In genomic region chr10:73758704-73759511, GRCh38 we compare ENCODE assay signal across 1 cellular context.
TF ChIP-seq lines count a peak whose summit lies in the region.

No MANE protein-coding gene starts in this region.

TF ChIP-seq in GM23338, 12 proteins besides CTCF, POLR2A, EP300 and RAD21 (continued from another document):
- TF ChIP-seq ZNF462 (CRISPR knock-in tag; IDR thresholded peaks at IDR 0.05): no peak
- TF ChIP-seq REST (IDR thresholded peaks at IDR 0.05; ENCODE audit: unreplicated experiment): no peak
- TF ChIP-seq EZH2 (IDR thresholded peaks at IDR 0.05; ENCODE audit: low read depth, unreplicated experiment): no peak
- TF ChIP-seq ZNF331 (CRISPR knock-in tag; IDR thresholded peaks at IDR 0.05; ENCODE audit: low read depth): no peak
